ENCODE assay signal across 10 cellular contexts in genomic region chr11:77191429-77191822, GRCh38.
A peak's percentile ranks its signal among the peaks of the same experiment; 100 is the strongest.
DNase-seq lines count a peak whose midpoint lies in the region; ATAC-seq, FAIRE-seq and TF ChIP-seq lines count a peak whose summit lies in the region.
"Had no signal": no experiment of that assay in that cellular context is flagged by ENCODE, and none has a peak within 500 bp of the region (broad histone marks: within the 10 kb centered on the region; RNA-seq: fewer than 3 reads in every experiment).

No MANE protein-coding gene starts in this region.

- peak overlapping the region in 2 of 4 donors; percentile 26 to 36 for H3K4me3 ChIP-seq in pancreas
- H3K4me3 ChIP-seq: psoas muscle had no signal

- TF ChIP-seq CTCF in pancreas (IDR thresholded peaks at IDR 0.05): no peak

- peak; percentile 17 for DNase-seq in DMS 273 treated with DMSO at 0.1 percent for 48 hours (lab: John Stamatoyannopoulos, UW)
- DNase-seq in NCI-H69 (lab: John Stamatoyannopoulos, UW): peak; percentile 31
- DNase-seq in epithelial cell of prostate (ENCODE audit: low read depth, low spot score): no peak
- DNase-seq in pancreas: peak in 1 of 6 donors; percentile 56
- DNase-seq in posterior vena cava (ENCODE audit: low spot score): no peak
- no peak for DNase-seq in HuH-7 (ENCODE audit: low spot score)
- DNase-seq: aorta, psoas muscle had no signal

- no peaks in the 10 kb centered on the region for H3K27me3 ChIP-seq in pancreas

- FAIRE-seq in pancreas (lab: Jason Lieb, UNC): no peak

- ATAC-seq in pancreas (peak; percentile 6 to 51 (median 14)), HG03108 (IDR thresholded peaks at IDR 0.05; ENCODE audit: unreplicated experiment) (no peak), HG03025 (IDR thresholded peaks at IDR 0.05; ENCODE audit: low FRiP score, unreplicated experiment) (no peak)
- ATAC-seq: psoas muscle had no signal

- intact Hi-C loops in pancreas (cut with DNase I): loop anchor here in 1 of 3 donors (5.0 to 10.0 kb wide), 2 partner anchors 361 to 433 kb away; no protein-coding TSS in a partner anchor
- intact Hi-C loops in posterior vena cava (cut with DNase I): loop anchor here (10.0 kb wide), 2 partner anchors 353 to 467 kb away; no protein-coding TSS in a partner anchor

- H3K9me3 ChIP-seq in pancreas: no peaks in the 10 kb centered on the region
- H3K9me3 ChIP-seq: psoas muscle had no signal

- H3K36me3 ChIP-seq in pancreas: no peaks in the 10 kb centered on the region

- H3K4me1 ChIP-seq in pancreas: no peaks in the 10 kb centered on the region
- H3K4me1 ChIP-seq: psoas muscle had no signal

- H3K27ac ChIP-seq in epithelial cell of prostate: peak overlapping the region; percentile 2
- H3K27ac ChIP-seq in pancreas: peak overlapping the region in 1 of 4 donors; percentile 52
- H3K27ac ChIP-seq: psoas muscle had no signal

- 66 to 92% methylated on average over 11 of the region's 11 CpGs for WGBS in pancreas, 2 donors

Comparison
In these comparisons a context has a peak if more than half of its experiments do, and no peak if none do; other contexts are left out.
1. DNase-seq: peak in DMS 273 treated with DMSO at 0.1 percent for 48 hours (single experiment) and NCI-H69 (single experiment); none in epithelial cell of prostate (single experiment), posterior vena cava (single experiment) and HuH-7 (single experiment).
2. ATAC-seq: peak in pancreas (4 of 4); none in HG03108 (single experiment) and HG03025 (single experiment).